ENCODE assay signal across 30 cellular contexts in genomic region chr16:10598157-10598556, GRCh38. TPM values are rescaled to one million over a fixed set of nuclear protein-coding genes. Genes with fewer than 3 reads are reported as not detected.
A peak's percentile ranks its signal among the peaks of the same experiment; 100 is the strongest.
DNase-seq lines count a peak whose midpoint lies in the region; ATAC-seq and TF ChIP-seq lines count a peak whose summit lies in the region.
"Had no signal": no experiment of that assay in that cellular context is flagged by ENCODE, and none has a peak within 500 bp of the region (broad histone marks: within the 10 kb centered on the region; RNA-seq: fewer than 3 reads in every experiment).

No MANE protein-coding gene starts in this region.

- no peak for TF ChIP-seq POLR2A in esophagus squamous epithelium (IDR thresholded peaks at IDR 0.05)

- no peak for TF ChIP-seq CTCF in RWPE2 (IDR thresholded peaks at IDR 0.05; ENCODE audit: poor library complexity, severe bottlenecking)
- no peak for TF ChIP-seq CTCF in esophagus squamous epithelium (IDR thresholded peaks at IDR 0.05)

- intact Hi-C loops in esophagus squamous epithelium (cut with DNase I), result no loop called here

- no peaks in the 10 kb centered on the region for H3K9me3 ChIP-seq in BLaER1 treated with 17β-estradiol and CSF1 and Interleukin-3, amounts not matched to agents 10 nM and 100 nM (replicated peaks in 1 of 11)
- H3K9me3 ChIP-seq in RWPE2 (ENCODE audit: severe bottlenecking) (no peaks in the 10 kb centered on the region), esophagus squamous epithelium (no peaks in the 10 kb centered on the region), mucosa of rectum (ENCODE audit: control insufficient read depth in 2 of 2, low read length in 2 of 2) (no peaks in the 10 kb centered on the region)
- H3K9me3 ChIP-seq: A549, ascending aorta, sigmoid colon had no signal

- WGBS in esophagus squamous epithelium, 2 donors, result 23 to 27% methylated on average over 4 to 7 of the region's 11 CpGs

- H3K4me1 ChIP-seq in BLaER1 treated with 17β-estradiol and CSF1 and Interleukin-3, amounts not matched to agents 10 nM and 100 nM, result peaks cover 0 to 59% (median 48%) of the 10 kb centered on the region in 10 experiments; a peak in 17 of 20 replicates
- H3K4me1 ChIP-seq in RWPE2 (ENCODE audit: insufficient read depth, poor library complexity, severe bottlenecking), result peaks cover 24% of the 10 kb centered on the region
- H3K4me1 ChIP-seq in esophagus squamous epithelium, result peaks cover 29 to 93% (median 60%) of the 10 kb centered on the region in 3 donors
- peaks cover 36 to 48% of the 10 kb centered on the region in 2 donors for H3K4me1 ChIP-seq in mucosa of rectum (ENCODE audit: control insufficient read depth in 2 of 2, insufficient read depth in 2 of 2, low read length in 2 of 2)
- H3K4me1 ChIP-seq: ascending aorta had no signal

- no peaks in the 10 kb centered on the region for H3K36me3 Mint-ChIP-seq in activated naive CD4-positive, alpha-beta T cell treated with anti-CD3 and anti-CD28 coated beads, Interleukin-2, amount 50 U/mL, for 72 hours
- H3K36me3 Mint-ChIP-seq: activated naive CD8-positive, alpha-beta T cell treated with anti-CD3 and anti-CD28 coated beads for 36 hours; immature natural killer cell; type B pancreatic cell had no signal

- H3K4me2 ChIP-seq in BLaER1 treated with 17β-estradiol and CSF1 and Interleukin-3, amounts not matched to agents 10 nM and 100 nM, result peak overlapping the region in 10 of 11 experiments; percentile 14 to 77 (median 60); a peak in 18 of 22 replicates
- H3K4me2 ChIP-seq: A549 had no signal

- H3K27ac ChIP-seq in BLaER1 treated with 17β-estradiol and CSF1 and Interleukin-3, amounts not matched to agents 10 nM and 100 nM, result no peak overlapping the region
- H3K27ac ChIP-seq in RWPE2 (ENCODE audit: poor library complexity, severe bottlenecking) (no peak overlapping the region), esophagus squamous epithelium (peak overlapping the region; percentile 30 to 82 (median 60)), mucosa of rectum (ENCODE audit: low read depth in 2 of 2, low read length in 2 of 2) (peak overlapping the region; percentile 87 to 92)
- H3K27ac ChIP-seq: A549, ascending aorta, sigmoid colon had no signal

- no peak overlapping the region for H3K9ac ChIP-seq in BLaER1 treated with 17β-estradiol and CSF1 and Interleukin-3, amounts not matched to agents 10 nM and 100 nM
- H3K9ac ChIP-seq in mucosa of rectum (ENCODE audit: low read depth in 1 of 2, low read length in 2 of 2), result peak overlapping the region in 1 of 2 donors; percentile 45

- no peaks in the 10 kb centered on the region for H3K9me3 Mint-ChIP-seq in activated naive CD4-positive, alpha-beta T cell treated with anti-CD3 and anti-CD28 coated beads, Interleukin-2, amount 50 U/mL, for 72 hours
- H3K9me3 Mint-ChIP-seq: activated naive CD8-positive, alpha-beta T cell treated with anti-CD3 and anti-CD28 coated beads for 36 hours; activated T-helper 17 cell treated with anti-CD3 and anti-CD28 coated beads, Interleukin-2, amount 50 U/mL, for 72 hours; central memory CD8-positive, alpha-beta T cell; immature natural killer cell; neural crest cell; type B pancreatic cell had no signal

- no peak overlapping the region for H3K27ac Mint-ChIP-seq in activated naive CD4-positive, alpha-beta T cell treated with anti-CD3 and anti-CD28 coated beads, Interleukin-2, amount 50 U/mL, for 72 hours
- H3K27ac Mint-ChIP-seq: activated B cell treated with CpG ODN at 0.5 μM for 24 hours; activated naive CD8-positive, alpha-beta T cell treated with anti-CD3 and anti-CD28 coated beads for 36 hours; activated T-helper 17 cell treated with anti-CD3 and anti-CD28 coated beads, Interleukin-2, amount 50 U/mL, for 72 hours; immature natural killer cell; type B pancreatic cell had no signal

- no peaks in the 10 kb centered on the region for H3K27me3 ChIP-seq in BLaER1 treated with 17β-estradiol and CSF1 and Interleukin-3, amounts not matched to agents 10 nM and 100 nM
- H3K27me3 ChIP-seq in RWPE2 (ENCODE audit: insufficient read depth, poor library complexity, severe bottlenecking) (no peaks in the 10 kb centered on the region), esophagus squamous epithelium (peaks cover 0 to 3% (median 0%) of the 10 kb centered on the region in 4 donors), mucosa of rectum (ENCODE audit: control insufficient read depth in 2 of 2, insufficient read depth in 2 of 2, low read length in 2 of 2) (no peaks in the 10 kb centered on the region)
- H3K27me3 ChIP-seq: ascending aorta, sigmoid colon had no signal

- no peaks in the 10 kb centered on the region for H3K36me3 ChIP-seq in BLaER1 treated with 17β-estradiol and CSF1 and Interleukin-3, amounts not matched to agents 10 nM and 100 nM
- H3K36me3 ChIP-seq in RWPE2 (ENCODE audit: low read depth) (no peaks in the 10 kb centered on the region), esophagus squamous epithelium (no peaks in the 10 kb centered on the region), mucosa of rectum (ENCODE audit: control insufficient read depth in 2 of 2, insufficient read depth in 2 of 2, low read length in 2 of 2) (no peaks in the 10 kb centered on the region)
- H3K36me3 ChIP-seq: ascending aorta, sigmoid colon had no signal

- DNase-seq in RWPE2 (ENCODE audit: low spot score) (no peak), esophagus squamous epithelium (lab: John Stamatoyannopoulos, UW) (no peak), GDM1 (lab: John Stamatoyannopoulos, UW) (no peak), nucleus accumbens (lab: John Stamatoyannopoulos, UW) (no peak)
- DNase-seq in activated naive CD4-positive, alpha-beta T cell treated with anti-CD3 and anti-CD28 coated beads, Interleukin-2, amount 50 U/mL, for 72 hours (ENCODE audit: low spot score in 2 of 2), result no peak
- DNase-seq: activated B cell treated with CpG ODN at 0.5 μM for 24 hours; activated CD4-positive, alpha-beta T cell treated with anti-CD3 and anti-CD28 coated beads, Interleukin-2, amount 50 U/mL, for 48 hours; activated CD8-positive, alpha-beta memory T cell treated with anti-CD3 and anti-CD28 coated beads, Interleukin-2, amount 50 U/mL, for 48 hours; activated naive CD8-positive, alpha-beta T cell treated with anti-CD3 and anti-CD28 coated beads for 36 hours; COR-L47; DND-41; GOT3; hippocampal formation; immature natural killer cell; Kasumi-1; NCI-H187; NCI-H69; RPMI8226; sigmoid colon had no signal

- no peak overlapping the region for H3K4me3 ChIP-seq in BLaER1 treated with 17β-estradiol and CSF1 and Interleukin-3, amounts not matched to agents 10 nM and 100 nM
- H3K4me3 ChIP-seq in RWPE2 (ENCODE audit: severe bottlenecking) (no peak overlapping the region), esophagus squamous epithelium (no peak overlapping the region), mucosa of rectum (ENCODE audit: low read length in 2 of 2) (no peak overlapping the region)
- H3K4me3 ChIP-seq: A549, ascending aorta, sigmoid colon had no signal

- H4K20me1 ChIP-seq in BLaER1 treated with 17β-estradiol and CSF1 and Interleukin-3, amounts not matched to agents 10 nM and 100 nM, result no peaks in the 10 kb centered on the region

- ATAC-seq in RWPE2 (ENCODE audit: low read depth) (0 out of 3 replicates have a peak, but pooled peaks have one; percentile 11), HG03432 (IDR thresholded peaks at IDR 0.05; ENCODE audit: unreplicated experiment) (no peak)
- no peak for ATAC-seq in activated naive CD4-positive, alpha-beta T cell treated with anti-CD3 and anti-CD28 coated beads, Interleukin-2, amount 50 U/mL, for 72 hours
- ATAC-seq: A549; activated T-helper 17 cell treated with anti-CD3 and anti-CD28 coated beads, Interleukin-2, amount 50 U/mL, for 72 hours; SK-N-SH treated with all-trans-retinoic acid at 6 μM for 48 hours had no signal

RNA-seq across cellular contexts. Expression of gene EMP2, which starts 17.8 kb away (rescaled TPM):
- 100 to 1,000 TPM; 108 to 121 (median 109) TPM for total RNA-seq in esophagus squamous epithelium
- total RNA-seq in activated naive CD4-positive, alpha-beta T cell treated with anti-CD3 and anti-CD28 coated beads, Interleukin-2, amount 50 U/mL, for 72 hours, result not detected
- total RNA-seq: activated B cell treated with CpG ODN at 0.5 μM for 24 hours; activated naive CD8-positive, alpha-beta T cell treated with anti-CD3 and anti-CD28 coated beads for 36 hours; T-helper 2 cell treated with Interferon-gamma antibody and Interleukin-4, amounts not matched to agents 100 ng/mL and 5 ng/mL, for 36 hours had no signal

Comparison
In these comparisons a context has a peak if more than half of its experiments do, and no peak if none do; other contexts are left out.
1. H3K27ac ChIP-seq: peak in esophagus squamous epithelium (4 of 4) and mucosa of rectum (2 of 2); none in BLaER1 treated with 17β-estradiol and CSF1 and Interleukin-3, amounts not matched to agents 10 nM and 100 nM (0 of 11) and RWPE2 (single experiment).
2. RNA of gene EMP2, which starts 17.8 kb away (total RNA-seq): 108 to 121 TPM in esophagus squamous epithelium; not detected in activated naive CD4-positive, alpha-beta T cell treated with anti-CD3 and anti-CD28 coated beads, Interleukin-2, amount 50 U/mL, for 72 hours; every median in the first group is over 10 times any median in the second.